19 cellular contexts compared by ENCODE assay signal in genomic region chr17:5364156-5364555, GRCh38. TPM values are rescaled to one million over a fixed set of nuclear protein-coding genes. Genes with fewer than 3 reads are reported as not detected.
A peak's percentile ranks its signal among the peaks of the same experiment; 100 is the strongest.
DNase-seq lines count a peak whose midpoint lies in the region; ATAC-seq and TF ChIP-seq lines count a peak whose summit lies in the region.
"Had no signal": no experiment of that assay in that cellular context is flagged by ENCODE, and none has a peak within 500 bp of the region (broad histone marks: within the 10 kb centered on the region; RNA-seq: fewer than 3 reads in every experiment).

No MANE protein-coding gene starts in this region.

- no peaks in the 10 kb centered on the region for H3K27me3 Mint-ChIP-seq in naive B cell
- H3K27me3 Mint-ChIP-seq: dendritic cell treated with granulocyte-macrophage colony-stimulating factor and Interleukin-4, amounts not matched to agents 40 ng/mL and 50 ng/mL, for 4 days had no signal

- in situ Hi-C loops in GM13977 (cut with MboI; ENCODE audit: low pct_unique_long_range_greater_than_20kb, low sequenced_read_pairs, unreplicated experiment): no loop called here

- TF ChIP-seq CTCF in GM13977 (IDR thresholded peaks at IDR 0.05; ENCODE audit: extremely low read depth, insufficient read depth, missing control alignments): no peak

- peak; percentile 63 for DNase-seq in AG20443 (ENCODE audit: low spot score)
- peak; percentile 73 for DNase-seq in HCEC 1CT
- no peak for DNase-seq in epithelial cell of prostate (ENCODE audit: low read depth, low spot score)
- no peak for DNase-seq in naive B cell
- no peak for DNase-seq in NCI-H345 treated with DMSO at 0.1 percent for 48 hours (lab: John Stamatoyannopoulos, UW; ENCODE audit: unreplicated experiment)
- no peak for DNase-seq in NCI-H1417 treated with DMSO at 0.1 percent for 48 hours (lab: John Stamatoyannopoulos, UW)
- DNase-seq in GM13977 (ENCODE audit: low spot score): no peak
- DNase-seq: activated CD4-positive, alpha-beta T cell treated with anti-CD3 and anti-CD28 coated beads for 4 hours; amniotic stem cell; Caco-2; GOT3; KG1; NCI-H1436; NCI-H526 treated with DMSO at 0.1 percent for 48 hours; stimulated activated CD4-positive, alpha-beta T cell treated with anti-CD3 and anti-CD28 coated beads, Interleukin-1b, Interleukin-23, amount 100 ng/mL, for 48 hours had no signal

- ATAC-seq in naive B cell (ENCODE audit: low read depth in 2 of 2) (no peak), GM18858 (IDR thresholded peaks at IDR 0.05; ENCODE audit: unreplicated experiment) (no peak)

- peaks cover 35 to 39% of the 10 kb centered on the region in 2 donors for H3K36me3 Mint-ChIP-seq in naive B cell

- H3K27ac Mint-ChIP-seq in naive B cell: peak overlapping the region in 5 of 6 donors; percentile 58 to 87 (median 78)
- H3K27ac Mint-ChIP-seq: dendritic cell treated with granulocyte-macrophage colony-stimulating factor and Interleukin-4, amounts not matched to agents 40 ng/mL and 50 ng/mL, for 4 days; T-helper 1 cell treated with Interleukin-12 subunit alpha and Interleukin-12 subunit beta and Interleukin-4 antibody, amounts not matched to agents 30 μg/mL and 1 μg/mL, for 36 hours had no signal

- peaks cover 0 to 11% (median 3%) of the 10 kb centered on the region in 3 donors for H3K4me1 Mint-ChIP-seq in naive B cell

- peak overlapping the region in 1 of 8 donors; percentile 39 for H3K4me3 Mint-ChIP-seq in naive B cell
- H3K4me3 Mint-ChIP-seq: dendritic cell treated with granulocyte-macrophage colony-stimulating factor and Interleukin-4, amounts not matched to agents 40 ng/mL and 50 ng/mL, for 4 days; T-helper 1 cell treated with Interleukin-12 subunit alpha and Interleukin-12 subunit beta and Interleukin-4 antibody, amounts not matched to agents 30 μg/mL and 1 μg/mL, for 36 hours had no signal

- H3K27ac ChIP-seq in epithelial cell of prostate: peak overlapping the region; percentile 68
- H3K27ac ChIP-seq: vagina had no signal

- no peaks in the 10 kb centered on the region for H3K9me3 Mint-ChIP-seq in naive B cell
- H3K9me3 Mint-ChIP-seq: dendritic cell treated with granulocyte-macrophage colony-stimulating factor and Interleukin-4, amounts not matched to agents 40 ng/mL and 50 ng/mL, for 4 days; T-helper 1 cell treated with Interleukin-12 subunit alpha and Interleukin-12 subunit beta and Interleukin-4 antibody, amounts not matched to agents 30 μg/mL and 1 μg/mL, for 36 hours had no signal

RNA-seq across cellular contexts. Expression of gene NUP88, which starts 55.3 kb away (rescaled TPM):
- 100 to 1,000 TPM; 261 to 392 (median 297) TPM for polyA plus RNA-seq in naive B cell (ENCODE audit: low read depth in 6 of 6)

RNA-seq across cellular contexts. Expression of gene RPAIN, which starts 55.8 kb away (rescaled TPM):
- polyA plus RNA-seq in naive B cell (ENCODE audit: low read depth in 6 of 6): 10 to 100 TPM; 41.4 to 58.7 (median 50.5) TPM

Comparison
In these comparisons a context has a peak if more than half of its experiments do, and no peak if none do; other contexts are left out.
1. DNase-seq: peak in AG20443 (single experiment) and HCEC 1CT (single experiment); none in epithelial cell of prostate (single experiment), naive B cell (single experiment), NCI-H345 treated with DMSO at 0.1 percent for 48 hours (single experiment), NCI-H1417 treated with DMSO at 0.1 percent for 48 hours (single experiment) and GM13977 (single experiment).